8 cellular contexts compared by ENCODE assay signal in the genomic region with DNA sequence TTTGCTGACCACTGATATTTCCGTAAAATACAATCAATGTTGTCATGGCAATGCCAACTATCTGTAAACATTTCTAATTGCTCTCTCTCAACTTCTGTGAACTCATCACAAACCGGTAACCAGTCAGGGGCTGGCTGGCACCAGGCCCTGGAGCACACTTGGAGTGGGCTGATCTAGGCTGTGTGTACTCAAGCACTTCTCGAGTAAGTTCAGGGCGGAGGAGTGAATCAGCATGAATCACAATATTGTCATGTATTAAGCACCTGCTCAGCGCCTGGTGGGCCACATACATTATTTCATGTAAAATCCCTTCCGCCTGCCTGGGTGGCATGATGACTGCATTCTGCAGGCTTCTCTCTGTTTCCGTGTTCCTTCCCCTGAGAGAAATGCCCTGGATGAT.
A peak's percentile ranks its signal among the peaks of the same experiment; 100 is the strongest.
DNase-seq lines count a peak whose midpoint lies in the region; ATAC-seq and TF ChIP-seq lines count a peak whose summit lies in the region.

No MANE protein-coding gene starts in this region.

- H3K4me1 ChIP-seq in A673 (ENCODE audit: insufficient read depth, low read length, poor library complexity, severe bottlenecking) = no peaks in the 10 kb centered on the region
- H3K4me1 ChIP-seq in SK-N-SH (ENCODE audit: control insufficient read depth in 1 of 2, insufficient read depth in 2 of 2, low read depth in 1 of 2, low read length in 1 of 2) = peaks cover 8 to 19% of the 10 kb centered on the region in 2 experiments; a peak in 2 of 4 replicates
- H3K4me1 ChIP-seq in Karpas-422 (ENCODE audit: low read length) = peaks cover 7% of the 10 kb centered on the region

- CTCF ChIA-PET in A673 (lab: Charles Lee) (no interaction called here), SK-N-SH (lab: Yijun Ruan, JAX) (no interaction called here)

- no peak for TF ChIP-seq CTCF in A673 (conservative IDR thresholded peaks at IDR 0.05; ENCODE audit: low read depth, low read length)
- no peak for TF ChIP-seq CTCF in SK-N-SH (IDR thresholded peaks at IDR 0.05)
- TF ChIP-seq CTCF in kidney epithelial cell (IDR thresholded peaks at IDR 0.05; ENCODE audit: insufficient read depth, low read length, poor library complexity, severe bottlenecking) = no peak

- H3K27me3 ChIP-seq in A673 (replicated peaks; ENCODE audit: insufficient read depth, low read depth, low read length, poor library complexity) (no peaks in the 10 kb centered on the region), SK-N-SH (ENCODE audit: insufficient read depth) (peaks cover 4% of the 10 kb centered on the region; the same call in 1 of the 2 replicates), kidney epithelial cell (ENCODE audit: control insufficient read depth, insufficient read depth, low read length) (peaks cover 3% of the 10 kb centered on the region), Karpas-422 (ENCODE audit: low read length) (no peaks in the 10 kb centered on the region)

- H2AFZ ChIP-seq in SK-N-SH (ENCODE audit: low read depth) (no peak overlapping the region), Karpas-422 (ENCODE audit: low read length) (no peak overlapping the region)

- TF ChIP-seq EP300 in SK-N-SH (IDR thresholded peaks at IDR 0.05; ENCODE audit: borderline replicate concordance in 1 of 2, low read depth in 1 of 2, low read length in 1 of 2) = 0 out of 4 replicates have a peak, but pooled peaks of 1 of the 2 experiments have one; percentile 9

- H4K20me1 ChIP-seq in SK-N-SH (ENCODE audit: insufficient read depth) = peaks cover 3% of the 10 kb centered on the region; the same call in 1 of the 2 replicates
- no peaks in the 10 kb centered on the region for H4K20me1 ChIP-seq in Karpas-422 (ENCODE audit: insufficient read depth, low read depth, low read length)

- H3K9me2 ChIP-seq in SK-N-SH (no peaks in the 10 kb centered on the region), Karpas-422 (replicated peaks; ENCODE audit: insufficient read depth, low read length) (no peaks in the 10 kb centered on the region)

- no peak overlapping the region for H3K4me2 ChIP-seq in SK-N-SH
- no peak overlapping the region for H3K4me2 ChIP-seq in Karpas-422 (ENCODE audit: low read depth, low read length, poor library complexity, severe bottlenecking)

- ATAC-seq in HG02973 (IDR thresholded peaks at IDR 0.05; ENCODE audit: unreplicated experiment) = no peak
- no peak for ATAC-seq in HG03378 (IDR thresholded peaks at IDR 0.05; ENCODE audit: unreplicated experiment)

- POLR2A ChIA-PET in A673 (lab: Charles Lee; ENCODE audit: low non-redundant PET) = no interaction called here
- POLR2A ChIA-PET in SK-N-SH (lab: Yijun Ruan, JAX) = no interaction called here

- H3K4me3 ChIP-seq in A673 (ENCODE audit: low read depth, low read length, poor library complexity, severe bottlenecking) = no peak overlapping the region
- no peak overlapping the region for H3K4me3 ChIP-seq in SK-N-SH (ENCODE audit: low read depth in 2 of 2, low read length in 1 of 2)
- H3K4me3 ChIP-seq in kidney epithelial cell (ENCODE audit: low read depth, low read length) = no peak overlapping the region
- H3K4me3 ChIP-seq in Karpas-422 (ENCODE audit: low read length) = no peak overlapping the region

- H3K36me3 ChIP-seq in A673 (ENCODE audit: insufficient read depth, low read length, poor library complexity, severe bottlenecking) (no peaks in the 10 kb centered on the region), SK-N-SH (replicated peaks in 1 of 2; ENCODE audit: control insufficient read depth in 1 of 2, insufficient read depth in 2 of 2, low read length in 1 of 2) (no peaks in the 10 kb centered on the region), kidney epithelial cell (ENCODE audit: control insufficient read depth, insufficient read depth, low read length) (no peaks in the 10 kb centered on the region), Karpas-422 (ENCODE audit: insufficient read depth, low read length) (no peaks in the 10 kb centered on the region)

- no TSS peak for BruUV-seq in A673 (replicated peaks; lab: Mats Ljungman, UMichigan)

- DNase-seq in A673 (ENCODE audit: low spot score) (peak; percentile 50), LoVo (ENCODE audit: low spot score) (peak; percentile 81), SK-N-SH (no peak), kidney epithelial cell (ENCODE audit: low read depth) (peak; percentile 99), Karpas-422 (no peak), OCI-M2 (lab: John Stamatoyannopoulos, UW; ENCODE audit: unreplicated experiment) (no peak)

- no peak overlapping the region for H3K9ac ChIP-seq in SK-N-SH
- no peak overlapping the region for H3K9ac ChIP-seq in Karpas-422 (ENCODE audit: low read length)

- TF ChIP-seq RAD21 in SK-N-SH (IDR thresholded peaks at IDR 0.05; ENCODE audit: low read length) = no peak

- no peak overlapping the region for H3K27ac ChIP-seq in A673 (ENCODE audit: low read depth, low read length, poor library complexity, severe bottlenecking)
- H3K27ac ChIP-seq in SK-N-SH (ENCODE audit: low read depth in 2 of 2, low read length in 1 of 2) = no peak overlapping the region
- H3K27ac ChIP-seq in Karpas-422 (ENCODE audit: low read length) = no peak overlapping the region

- intact Hi-C loops in A673 (cut with micrococcal nuclease; ENCODE audit: unreplicated experiment) = no loop called here

- no peaks in the 10 kb centered on the region for H3K79me2 ChIP-seq in SK-N-SH (ENCODE audit: insufficient read depth)
- no peaks in the 10 kb centered on the region for H3K79me2 ChIP-seq in Karpas-422 (ENCODE audit: low read length)

- H3F3A ChIP-seq in SK-N-SH (replicated peaks; ENCODE audit: insufficient read depth) = peaks cover 7% of the 10 kb centered on the region

- H3K9me3 ChIP-seq in A673 (ENCODE audit: low read depth, low read length, poor library complexity, severe bottlenecking) (no peaks in the 10 kb centered on the region), SK-N-SH (no peaks in the 10 kb centered on the region), Karpas-422 (ENCODE audit: low read length) (no peaks in the 10 kb centered on the region)

- WGBS in SK-N-SH (ENCODE audit: low lambda C conversion rate) = 20% methylated on average over 7 of the region's 7 CpGs

TF ChIP-seq in SK-N-SH, 30 proteins besides CTCF, POLR2A, EP300 and RAD21 (continues in another document):
- TF ChIP-seq, protein P1, sequence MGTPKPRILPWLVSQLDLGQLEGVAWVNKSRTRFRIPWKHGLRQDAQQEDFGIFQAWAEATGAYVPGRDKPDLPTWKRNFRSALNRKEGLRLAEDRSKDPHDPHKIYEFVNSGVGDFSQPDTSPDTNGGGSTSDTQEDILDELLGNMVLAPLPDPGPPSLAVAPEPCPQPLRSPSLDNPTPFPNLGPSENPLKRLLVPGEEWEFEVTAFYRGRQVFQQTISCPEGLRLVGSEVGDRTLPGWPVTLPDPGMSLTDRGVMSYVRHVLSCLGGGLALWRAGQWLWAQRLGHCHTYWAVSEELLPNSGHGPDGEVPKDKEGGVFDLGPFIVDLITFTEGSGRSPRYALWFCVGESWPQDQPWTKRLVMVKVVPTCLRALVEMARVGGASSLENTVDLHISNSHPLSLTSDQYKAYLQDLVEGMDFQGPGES (IDR thresholded peaks at IDR 0.05; ENCODE audit: low read depth, low read length) = no peak
- TF ChIP-seq RFX5 (IDR thresholded peaks at IDR 0.05; ENCODE audit: low read length) (no peak), GATA2 (CRISPR knock-in tag; IDR thresholded peaks at IDR 0.05) (no peak), GABPA (IDR thresholded peaks at IDR 0.05; ENCODE audit: low read depth) (no peak), RCOR1 (IDR thresholded peaks at IDR 0.05; ENCODE audit: low read length) (no peak), SMC3 (IDR thresholded peaks at IDR 0.05; ENCODE audit: low read depth, low read length) (no peak), NFIC (IDR thresholded peaks at IDR 0.05; ENCODE audit: borderline replicate concordance) (0 out of 2 replicates have a peak, but pooled peaks have one; percentile 27), NRF1 (IDR thresholded peaks at IDR 0.05; ENCODE audit: low read depth, low read length) (no peak)
- TF ChIP-seq, protein P2, sequence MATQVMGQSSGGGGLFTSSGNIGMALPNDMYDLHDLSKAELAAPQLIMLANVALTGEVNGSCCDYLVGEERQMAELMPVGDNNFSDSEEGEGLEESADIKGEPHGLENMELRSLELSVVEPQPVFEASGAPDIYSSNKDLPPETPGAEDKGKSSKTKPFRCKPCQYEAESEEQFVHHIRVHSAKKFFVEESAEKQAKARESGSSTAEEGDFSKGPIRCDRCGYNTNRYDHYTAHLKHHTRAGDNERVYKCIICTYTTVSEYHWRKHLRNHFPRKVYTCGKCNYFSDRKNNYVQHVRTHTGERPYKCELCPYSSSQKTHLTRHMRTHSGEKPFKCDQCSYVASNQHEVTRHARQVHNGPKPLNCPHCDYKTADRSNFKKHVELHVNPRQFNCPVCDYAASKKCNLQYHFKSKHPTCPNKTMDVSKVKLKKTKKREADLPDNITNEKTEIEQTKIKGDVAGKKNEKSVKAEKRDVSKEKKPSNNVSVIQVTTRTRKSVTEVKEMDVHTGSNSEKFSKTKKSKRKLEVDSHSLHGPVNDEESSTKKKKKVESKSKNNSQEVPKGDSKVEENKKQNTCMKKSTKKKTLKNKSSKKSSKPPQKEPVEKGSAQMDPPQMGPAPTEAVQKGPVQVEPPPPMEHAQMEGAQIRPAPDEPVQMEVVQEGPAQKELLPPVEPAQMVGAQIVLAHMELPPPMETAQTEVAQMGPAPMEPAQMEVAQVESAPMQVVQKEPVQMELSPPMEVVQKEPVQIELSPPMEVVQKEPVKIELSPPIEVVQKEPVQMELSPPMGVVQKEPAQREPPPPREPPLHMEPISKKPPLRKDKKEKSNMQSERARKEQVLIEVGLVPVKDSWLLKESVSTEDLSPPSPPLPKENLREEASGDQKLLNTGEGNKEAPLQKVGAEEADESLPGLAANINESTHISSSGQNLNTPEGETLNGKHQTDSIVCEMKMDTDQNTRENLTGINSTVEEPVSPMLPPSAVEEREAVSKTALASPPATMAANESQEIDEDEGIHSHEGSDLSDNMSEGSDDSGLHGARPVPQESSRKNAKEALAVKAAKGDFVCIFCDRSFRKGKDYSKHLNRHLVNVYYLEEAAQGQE (IDR thresholded peaks at IDR 0.05; ENCODE audit: low read depth, low read length) = no peak
- TF ChIP-seq, protein P3, sequence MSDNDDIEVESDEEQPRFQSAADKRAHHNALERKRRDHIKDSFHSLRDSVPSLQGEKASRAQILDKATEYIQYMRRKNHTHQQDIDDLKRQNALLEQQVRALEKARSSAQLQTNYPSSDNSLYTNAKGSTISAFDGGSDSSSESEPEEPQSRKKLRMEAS (IDR thresholded peaks at IDR 0.05; ENCODE audit: low read depth) = no peak
- TF ChIP-seq, protein P4, sequence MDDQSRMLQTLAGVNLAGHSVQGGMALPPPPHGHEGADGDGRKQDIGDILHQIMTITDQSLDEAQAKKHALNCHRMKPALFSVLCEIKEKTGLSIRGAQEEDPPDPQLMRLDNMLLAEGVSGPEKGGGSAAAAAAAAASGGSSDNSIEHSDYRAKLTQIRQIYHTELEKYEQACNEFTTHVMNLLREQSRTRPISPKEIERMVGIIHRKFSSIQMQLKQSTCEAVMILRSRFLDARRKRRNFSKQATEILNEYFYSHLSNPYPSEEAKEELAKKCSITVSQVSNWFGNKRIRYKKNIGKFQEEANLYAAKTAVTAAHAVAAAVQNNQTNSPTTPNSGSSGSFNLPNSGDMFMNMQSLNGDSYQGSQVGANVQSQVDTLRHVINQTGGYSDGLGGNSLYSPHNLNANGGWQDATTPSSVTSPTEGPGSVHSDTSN (IDR thresholded peaks at IDR 0.05) = peak; percentile 49

Comparison
In these comparisons a context has a peak if more than half of its experiments do, and no peak if none do; other contexts are left out.
1. DNase-seq: peak in A673 (single experiment), LoVo (single experiment) and kidney epithelial cell (single experiment); none in SK-N-SH (single experiment), Karpas-422 (single experiment) and OCI-M2 (single experiment).